1 cellular context compared by ENCODE assay signal in genomic region chr15:43913941-43914340, GRCh38.
TF ChIP-seq lines count a peak whose summit lies in the region.

No MANE protein-coding gene starts in this region.

TF ChIP-seq in endothelial cell of umbilical vein, 7 proteins besides CTCF, POLR2A, EP300 and RAD21:
- TF ChIP-seq GATA2 (IDR thresholded peaks at IDR 0.05; ENCODE audit: insufficient read depth, insufficient read length, low read depth, low read length) (no peak), POLR2AphosphoS5 (IDR thresholded peaks at IDR 0.05; ENCODE audit: insufficient read depth, low read depth, low read length) (no peak), EZH2 (IDR thresholded peaks at IDR 0.05; ENCODE audit: borderline replicate concordance, low read depth, low read length, severe bottlenecking) (no peak), JUN (IDR thresholded peaks at IDR 0.05; ENCODE audit: borderline replicate concordance, insufficient read depth, insufficient read length, low read depth) (no peak), MAX (IDR thresholded peaks at IDR 0.05; ENCODE audit: insufficient read depth, insufficient read length) (no peak), MYC (IDR thresholded peaks at IDR 0.05; ENCODE audit: low read depth, low read length) (no peak), FOS (IDR thresholded peaks at IDR 0.05; ENCODE audit: borderline replicate concordance, insufficient read depth, low read length) (no peak)
